In the genomic region with DNA sequence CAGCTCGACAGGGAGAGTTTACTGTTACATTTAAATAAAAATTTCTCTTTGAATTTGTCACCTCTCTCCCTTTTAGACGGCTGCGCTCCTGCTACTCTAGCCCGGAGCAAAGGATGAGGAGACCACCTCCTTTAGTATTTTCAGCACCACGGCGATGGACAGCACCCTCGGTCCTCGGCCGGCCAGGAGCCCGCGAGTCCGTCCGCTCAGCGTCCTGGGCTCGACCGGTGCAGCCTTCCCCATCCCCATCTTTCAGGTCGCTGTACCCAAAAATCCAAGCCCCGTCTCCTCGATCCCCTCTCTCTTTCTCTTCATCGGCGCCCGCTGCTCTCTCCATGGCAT, we compare ENCODE assay signal across 9 cellular contexts. TPM values are rescaled to one million over a fixed set of nuclear protein-coding genes. Genes with fewer than 3 reads are reported as not detected.
DNase-seq lines count a peak whose midpoint lies in the region; ATAC-seq and TF ChIP-seq lines count a peak whose summit lies in the region.
"Had no signal": no experiment of that assay in that cellular context is flagged by ENCODE, and none has a peak within 500 bp of the region (broad histone marks: within the 10 kb centered on the region; RNA-seq: fewer than 3 reads in every experiment).

No MANE protein-coding gene starts in this region.

- DNase-seq in DND-41 (peak; percentile 7), RWPE2 (ENCODE audit: low spot score) (no peak), foreskin fibroblast (peak; percentile 23 to 63), occipital lobe (lab: John Stamatoyannopoulos, UW) (peak; percentile 61), OCI-M2 (lab: John Stamatoyannopoulos, UW; ENCODE audit: unreplicated experiment) (no peak)

- H3K27me3 ChIP-seq in DND-41 (ENCODE audit: insufficient read depth, low read length, poor library complexity) (no peaks in the 10 kb centered on the region), RWPE2 (ENCODE audit: insufficient read depth, poor library complexity, severe bottlenecking) (peaks cover 95% of the 10 kb centered on the region)

- H3K9me3 Mint-ChIP-seq in activated T-helper 17 cell treated with anti-CD3 and anti-CD28 coated beads, Interleukin-2, amount 50 U/mL, for 72 hours = no peaks in the 10 kb centered on the region

- no peaks in the 10 kb centered on the region for H3K9me3 ChIP-seq in DND-41 (ENCODE audit: insufficient read depth, low read length, severe bottlenecking)
- H3K9me3 ChIP-seq in RWPE2 (ENCODE audit: severe bottlenecking) = no peaks in the 10 kb centered on the region

- ATAC-seq in DND-41 (ENCODE audit: insufficient read depth, low read depth) (no peak), RWPE2 (ENCODE audit: low read depth) (0 out of 3 replicates have a peak, but pooled peaks have one; percentile 17), HG03565 (IDR thresholded peaks at IDR 0.05; ENCODE audit: unreplicated experiment) (no peak), HG02884 (IDR thresholded peaks at IDR 0.05; ENCODE audit: unreplicated experiment) (no peak)
- no peak for ATAC-seq in activated T-helper 17 cell treated with anti-CD3 and anti-CD28 coated beads, Interleukin-2, amount 50 U/mL, for 72 hours (replicated peaks)

- no peaks in the 10 kb centered on the region for H3K36me3 Mint-ChIP-seq in activated T-helper 17 cell treated with anti-CD3 and anti-CD28 coated beads, Interleukin-2, amount 50 U/mL, for 72 hours (ENCODE audit: low read depth)
- H3K36me3 Mint-ChIP-seq: activated naive CD8-positive, alpha-beta T cell had no signal

- no peak overlapping the region for H3K27ac Mint-ChIP-seq in activated T-helper 17 cell treated with anti-CD3 and anti-CD28 coated beads, Interleukin-2, amount 50 U/mL, for 72 hours
- H3K27ac Mint-ChIP-seq: activated naive CD8-positive, alpha-beta T cell had no signal

- H3K36me3 ChIP-seq in DND-41 (ENCODE audit: insufficient read depth, low read length) (no peaks in the 10 kb centered on the region), RWPE2 (ENCODE audit: low read depth) (no peaks in the 10 kb centered on the region)

- no peaks in the 10 kb centered on the region for H4K20me1 ChIP-seq in DND-41 (ENCODE audit: insufficient read depth, low read length)

- no peak for TF ChIP-seq CTCF in DND-41 (IDR thresholded peaks at IDR 0.05; ENCODE audit: borderline replicate concordance, extremely low read depth, low read length, poor library complexity, severe bottlenecking)
- TF ChIP-seq CTCF in RWPE2 (IDR thresholded peaks at IDR 0.05; ENCODE audit: poor library complexity, severe bottlenecking) = no peak
- no peak for TF ChIP-seq CTCF in foreskin fibroblast (IDR thresholded peaks at IDR 0.05; ENCODE audit: low read depth, low read length)

- no peak overlapping the region for H3K27ac ChIP-seq in DND-41 (ENCODE audit: low read length)
- no peak overlapping the region for H3K27ac ChIP-seq in RWPE2 (ENCODE audit: poor library complexity, severe bottlenecking)

- H3K9ac ChIP-seq in DND-41 (ENCODE audit: low read depth, low read length) = no peak overlapping the region

- H3K4me1 ChIP-seq in DND-41 (ENCODE audit: insufficient read depth, low read length) (no peaks in the 10 kb centered on the region), RWPE2 (ENCODE audit: insufficient read depth, poor library complexity, severe bottlenecking) (no peaks in the 10 kb centered on the region)

- H3K4me1 Mint-ChIP-seq in activated T-helper 17 cell treated with anti-CD3 and anti-CD28 coated beads, Interleukin-2, amount 50 U/mL, for 72 hours = peaks cover 4% of the 10 kb centered on the region

- no peak overlapping the region for H3K4me2 ChIP-seq in DND-41 (ENCODE audit: insufficient read depth, low read length)

- peaks cover 55% of the 10 kb centered on the region for H3K27me3 Mint-ChIP-seq in activated T-helper 17 cell treated with anti-CD3 and anti-CD28 coated beads, Interleukin-2, amount 50 U/mL, for 72 hours

- no peak overlapping the region for H3K4me3 ChIP-seq in DND-41 (ENCODE audit: low read depth in 1 of 2, low read length in 2 of 2)
- H3K4me3 ChIP-seq in RWPE2 (ENCODE audit: severe bottlenecking) = no peak overlapping the region
- no peak overlapping the region for H3K4me3 ChIP-seq in foreskin fibroblast (ENCODE audit: low read depth in 1 of 2, low read length in 2 of 2)

- H2AFZ ChIP-seq in DND-41 (ENCODE audit: low read depth, low read length) = no peak overlapping the region

- H3K79me2 ChIP-seq in DND-41 (ENCODE audit: insufficient read depth, low read length) = no peaks in the 10 kb centered on the region

- no peak overlapping the region for H3K4me3 Mint-ChIP-seq in activated T-helper 17 cell treated with anti-CD3 and anti-CD28 coated beads, Interleukin-2, amount 50 U/mL, for 72 hours

RNA-seq across cellular contexts. Expression of gene CELF4, which starts 0.8 kb away (rescaled TPM):
- 60.7 TPM for total RNA-seq in occipital lobe
- total RNA-seq in activated T-helper 17 cell treated with anti-CD3 and anti-CD28 coated beads, Interleukin-2, amount 50 U/mL, for 72 hours = not detected

Comparison
In these comparisons a context has a peak if more than half of its experiments do, and no peak if none do; other contexts are left out.
1. DNase-seq: peak in DND-41 (single experiment), foreskin fibroblast (2 of 2) and occipital lobe (single experiment); none in RWPE2 (single experiment) and OCI-M2 (single experiment).
2. RNA of gene CELF4, which starts 0.8 kb away (total RNA-seq): 60.7 TPM in occipital lobe (single experiment); not detected in activated T-helper 17 cell treated with anti-CD3 and anti-CD28 coated beads, Interleukin-2, amount 50 U/mL, for 72 hours; every median in the first group is over 10 times any median in the second.